ENCODE assay signal across 8 cellular contexts in genomic region chr15:50880651-50881114, GRCh38. TPM values are rescaled to one million over a fixed set of nuclear protein-coding genes. Genes with fewer than 3 reads are reported as not detected.
DNase-seq lines count a peak whose midpoint lies in the region; ATAC-seq and TF ChIP-seq lines count a peak whose summit lies in the region.

No MANE protein-coding gene starts in this region.

- DNase-seq in DND-41: no peak
- peak; percentile 34 for DNase-seq in H4 (ENCODE audit: low spot score)
- DNase-seq in PC-9: no peak
- peak; percentile 88 for DNase-seq in fibroblast of the conjunctiva (ENCODE audit: low read depth)
- no peak for DNase-seq in Peyer's patch
- no peak for DNase-seq in sciatic nerve (ENCODE audit: low spot score)

- H3K9me2 ChIP-seq in PC-9 (ENCODE audit: insufficient read depth): no peaks in the 10 kb centered on the region

- peak overlapping the region; percentile 52 for H3K9ac ChIP-seq in DND-41 (ENCODE audit: low read depth, low read length)

- H3K9me3 ChIP-seq in DND-41 (ENCODE audit: insufficient read depth, low read length, severe bottlenecking): no peaks in the 10 kb centered on the region
- no peaks in the 10 kb centered on the region for H3K9me3 ChIP-seq in PC-9 (ENCODE audit: insufficient read depth, low read depth)
- H3K9me3 ChIP-seq in Peyer's patch: no peaks in the 10 kb centered on the region

- H4K20me1 ChIP-seq in DND-41 (ENCODE audit: insufficient read depth, low read length) (no peaks in the 10 kb centered on the region), PC-9 (ENCODE audit: insufficient read depth) (no peaks in the 10 kb centered on the region)

- H3K27me3 ChIP-seq in DND-41 (ENCODE audit: insufficient read depth, low read length, poor library complexity): no peaks in the 10 kb centered on the region
- H3K27me3 ChIP-seq in PC-9 (ENCODE audit: insufficient read depth, low read depth): no peaks in the 10 kb centered on the region
- H3K27me3 ChIP-seq in Peyer's patch: no peaks in the 10 kb centered on the region

- H3K4me1 ChIP-seq in DND-41 (ENCODE audit: insufficient read depth, low read length): peaks cover 78% of the 10 kb centered on the region
- H3K4me1 ChIP-seq in PC-9 (replicated peaks; ENCODE audit: insufficient read depth): peaks cover 34% of the 10 kb centered on the region
- peaks cover 0 to 18% (median 0%) of the 10 kb centered on the region in 4 donors for H3K4me1 ChIP-seq in Peyer's patch

- CTCF ChIA-PET in PC-9 (lab: Charles Lee): interaction anchor here (0.6 kb wide), 1 partner anchor 230 kb away, joined by 3 read pairs; no protein-coding TSS in a partner anchor

- TF ChIP-seq POLR2A in Peyer's patch (IDR thresholded peaks at IDR 0.05): no peak

- POLR2A ChIA-PET in PC-9 (lab: Charles Lee; ENCODE audit: unreplicated experiment): interaction anchor here (0.5 to 0.6 kb wide), 3 partner anchors 28 to 521 kb away, joined by 4 to 8 read pairs (median 5); no protein-coding TSS in a partner anchor

- H2AFZ ChIP-seq in DND-41 (ENCODE audit: low read depth, low read length): peak overlapping the region; percentile 79
- no peak overlapping the region for H2AFZ ChIP-seq in PC-9

- H3F3A ChIP-seq in PC-9 (ENCODE audit: insufficient read depth, low read depth): peaks cover 13% of the 10 kb centered on the region

- H3K36me3 ChIP-seq in DND-41 (ENCODE audit: insufficient read depth, low read length): no peaks in the 10 kb centered on the region
- H3K36me3 ChIP-seq in PC-9 (ENCODE audit: low read depth): no peaks in the 10 kb centered on the region
- no peaks in the 10 kb centered on the region for H3K36me3 ChIP-seq in Peyer's patch

- no TSS peak for BruUV-seq in PC-9 (replicated peaks; lab: Mats Ljungman, UMichigan)

- TF ChIP-seq CTCF in DND-41 (IDR thresholded peaks at IDR 0.05; ENCODE audit: borderline replicate concordance, extremely low read depth, low read length, poor library complexity, severe bottlenecking) (no peak), PC-9 (conservative IDR thresholded peaks at IDR 0.05) (no peak), Peyer's patch (IDR thresholded peaks at IDR 0.05) (no peak)

- intact Hi-C loops in PC-9 (cut with micrococcal nuclease; ENCODE audit: unreplicated experiment) (no loop called here), sciatic nerve (cut with DNase I) (no loop called here)

- no peaks in the 10 kb centered on the region for H3K79me2 ChIP-seq in DND-41 (ENCODE audit: insufficient read depth, low read length)
- no peaks in the 10 kb centered on the region for H3K79me2 ChIP-seq in PC-9 (ENCODE audit: low read depth)

- H3K27ac ChIP-seq in DND-41 (ENCODE audit: low read length) (peak overlapping the region; percentile 80), PC-9 (peak overlapping the region; percentile 95), Peyer's patch (peak overlapping the region in 2 of 4 donors; percentile 4 to 63)

- H3K4me3 ChIP-seq in DND-41 (ENCODE audit: low read depth in 1 of 2, low read length in 2 of 2) (no peak overlapping the region), PC-9 (no peak overlapping the region), Peyer's patch (no peak overlapping the region)

- ATAC-seq in DND-41 (ENCODE audit: insufficient read depth, low read depth): peak; percentile 48
- no peak for ATAC-seq in HG03045 (IDR thresholded peaks at IDR 0.05; ENCODE audit: unreplicated experiment)
- ATAC-seq in sciatic nerve: no peak
- ATAC-seq in HG02759 (IDR thresholded peaks at IDR 0.05; ENCODE audit: unreplicated experiment): no peak

- H3K4me2 ChIP-seq in DND-41 (ENCODE audit: insufficient read depth, low read length) (peak overlapping the region; percentile 26), PC-9 (peak overlapping the region; percentile 51)

RNA-seq across cellular contexts. Expression of gene AP4E1, which starts 27.8 kb away (rescaled TPM):
- total RNA-seq in H4 (2014; rRNA removed; shearing (Covaris generic)): 4.5 and 6.0 TPM in 2 replicates
- total RNA-seq in PC-9 (2021) (5.7 and 10.0 TPM in 2 replicates), Peyer's patch (10 to 100 TPM in 3 of 4 donors, 1 to 10 TPM in 1; 8.3 to 13.7 (median 11.9) TPM), sciatic nerve (11.9 TPM)

Comparison
In these comparisons a context has a peak if more than half of its experiments do, and no peak if none do; other contexts are left out.
1. DNase-seq: peak in H4 (single experiment) and fibroblast of the conjunctiva (single experiment); none in DND-41 (single experiment), PC-9 (0 of 2), Peyer's patch (0 of 3) and sciatic nerve (single experiment).